1 cellular context compared by ENCODE assay signal in genomic region chr1:154741747-154742495, GRCh38.
TF ChIP-seq lines count a peak whose summit lies in the region.

No MANE protein-coding gene starts in this region.

TF ChIP-seq in HepG2, 621 proteins besides CTCF, POLR2A, EP300 and RAD21 (continued from another document and continues in another):
- TF ChIP-seq ZSCAN5A (CRISPR knock-in tag; IDR thresholded peaks at IDR 0.05; ENCODE audit: borderline replicate concordance): no peak
- TF ChIP-seq POGZ (CRISPR knock-in tag; IDR thresholded peaks at IDR 0.05): no peak
- TF ChIP-seq ZNF615 (CRISPR knock-in tag; IDR thresholded peaks at IDR 0.05; ENCODE audit: borderline replicate concordance): no peak
- TF ChIP-seq ZNF546 (CRISPR knock-in tag; conservative IDR thresholded peaks at IDR 0.05): no peak
- TF ChIP-seq BCL6 (CRISPR knock-in tag; IDR thresholded peaks at IDR 0.05): no peak
- TF ChIP-seq ARNT2 (CRISPR knock-in tag; IDR thresholded peaks at IDR 0.05; ENCODE audit: low read depth): no peak
- no peak for TF ChIP-seq HHEX (CRISPR knock-in tag; IDR thresholded peaks at IDR 0.05)
- no peak for TF ChIP-seq ZNF367 (CRISPR knock-in tag; IDR thresholded peaks at IDR 0.05; ENCODE audit: borderline replicate concordance)
- TF ChIP-seq TEAD2 (CRISPR knock-in tag; IDR thresholded peaks at IDR 0.05): no peak
- no peak for TF ChIP-seq ZNF557 (CRISPR knock-in tag; IDR thresholded peaks at IDR 0.05)
- TF ChIP-seq TBL1XR1 (IDR thresholded peaks at IDR 0.05; ENCODE audit: borderline replicate concordance, low read length, partially characterized antibody): no peak
- TF ChIP-seq ZBTB14 (CRISPR knock-in tag; IDR thresholded peaks at IDR 0.05): no peak
- no peak for TF ChIP-seq KMT2A (CRISPR knock-in tag; IDR thresholded peaks at IDR 0.05)
- TF ChIP-seq DMTF1 (CRISPR knock-in tag; IDR thresholded peaks at IDR 0.05): no peak
- no peak for TF ChIP-seq CREM (IDR thresholded peaks at IDR 0.05)
- TF ChIP-seq CREM (CRISPR knock-in tag; IDR thresholded peaks at IDR 0.05): no peak
- TF ChIP-seq CHD2 (IDR thresholded peaks at IDR 0.05; ENCODE audit: low read depth, low read length): no peak
- no peak for TF ChIP-seq ZNF775 (CRISPR knock-in tag; IDR thresholded peaks at IDR 0.05; ENCODE audit: borderline replicate concordance)
- TF ChIP-seq NRL (CRISPR knock-in tag; IDR thresholded peaks at IDR 0.05; ENCODE audit: borderline replicate concordance): no peak
- no peak for TF ChIP-seq SRSF1 (optimal IDR thresholded peaks at IDR 0.05; ENCODE audit: low read depth, low read length)
- TF ChIP-seq ZNF670 (CRISPR knock-in tag; IDR thresholded peaks at IDR 0.05; ENCODE audit: borderline replicate concordance): no peak
- TF ChIP-seq ZNF180 (CRISPR knock-in tag; IDR thresholded peaks at IDR 0.05; ENCODE audit: borderline replicate concordance, low read depth): no peak
- no peak for TF ChIP-seq ZXDC (CRISPR knock-in tag; IDR thresholded peaks at IDR 0.05)
- TF ChIP-seq ZHX2 (IDR thresholded peaks at IDR 0.05; ENCODE audit: low read depth): no peak
- TF ChIP-seq ZHX2 (CRISPR knock-in tag; IDR thresholded peaks at IDR 0.05; ENCODE audit: borderline replicate concordance): no peak
- TF ChIP-seq PRPF4 (IDR thresholded peaks at IDR 0.05; ENCODE audit: low read depth, low read length, poor library complexity, severe bottlenecking): no peak
- no peak for TF ChIP-seq ZNF280D (CRISPR knock-in tag; IDR thresholded peaks at IDR 0.05)
- TF ChIP-seq HOXA3 (CRISPR knock-in tag; IDR thresholded peaks at IDR 0.05): peak; percentile 65
- TF ChIP-seq ARID5B (CRISPR knock-in tag; IDR thresholded peaks at IDR 0.05): peak; percentile 42; the same call in 1 of the 2 replicates
- no peak for TF ChIP-seq ZIK1 (CRISPR knock-in tag; IDR thresholded peaks at IDR 0.05; ENCODE audit: borderline replicate concordance, low read depth)
- TF ChIP-seq SMAD1 (CRISPR knock-in tag; IDR thresholded peaks at IDR 0.05; ENCODE audit: borderline replicate concordance, low read depth): no peak
- TF ChIP-seq ZNF263 (CRISPR knock-in tag; IDR thresholded peaks at IDR 0.05): no peak
- TF ChIP-seq ZNF816 (CRISPR knock-in tag; IDR thresholded peaks at IDR 0.05; ENCODE audit: borderline replicate concordance): no peak
